ENCODE assay signal across 23 cellular contexts in the genomic region with DNA sequence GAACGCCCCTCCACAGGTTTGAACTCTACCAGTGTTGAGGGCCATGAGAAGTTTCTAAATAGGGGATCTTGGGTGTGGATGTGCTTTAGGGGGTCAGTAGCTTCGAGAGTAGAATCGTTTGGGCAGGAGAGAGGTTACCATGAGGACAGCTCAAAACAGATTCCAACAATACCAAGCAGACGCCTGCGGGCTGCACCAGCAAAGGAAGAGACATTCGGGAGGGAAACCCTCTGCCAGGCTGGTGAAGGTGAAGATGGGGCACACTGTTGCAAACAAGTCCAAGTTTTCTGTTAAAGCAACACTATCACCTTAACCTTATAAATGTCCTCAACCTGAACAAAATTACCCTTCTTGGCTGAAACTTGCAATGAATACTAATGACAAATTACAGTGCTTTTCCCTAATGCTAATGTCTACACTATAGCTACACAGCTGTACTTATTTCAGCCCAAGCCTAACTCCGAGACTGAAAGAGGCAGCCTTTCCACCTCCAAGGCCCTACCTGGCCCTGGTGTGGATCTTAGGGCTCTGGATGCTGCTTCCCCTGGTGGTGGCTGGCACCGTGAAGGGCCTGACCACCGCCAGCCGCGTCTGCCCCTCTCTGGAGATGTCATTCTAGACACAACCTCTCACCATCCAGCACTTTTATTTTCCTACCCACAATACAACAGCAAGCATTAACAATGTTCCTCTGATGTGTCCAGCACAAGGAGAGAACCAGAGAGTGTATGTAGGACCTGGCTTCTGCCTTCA.
DNase-seq lines count a peak whose midpoint lies in the region; ATAC-seq and TF ChIP-seq lines count a peak whose summit lies in the region.
"Had no signal": no experiment of that assay in that cellular context is flagged by ENCODE, and none has a peak within 500 bp of the region (broad histone marks: within the 10 kb centered on the region; RNA-seq: fewer than 3 reads in every experiment).

No MANE protein-coding gene starts in this region.

- no peak for TF ChIP-seq EP300 in esophagus muscularis mucosa (IDR thresholded peaks at IDR 0.05)

- peak; percentile 40 for DNase-seq in activated CD8-positive, alpha-beta memory T cell treated with anti-CD3 and anti-CD28 coated beads for 24 hours
- DNase-seq in activated CD8-positive, alpha-beta memory T cell treated with anti-CD3 and anti-CD28 coated beads, Interleukin-2, amount 50 U/mL, for 4 hours = no peak
- peak; percentile 9 for DNase-seq in activated CD4-positive, alpha-beta memory T cell treated with anti-CD3 and anti-CD28 coated beads, Interleukin-2, amount 10 ng/mL, durations not matched to agents 7 days and 5 days
- DNase-seq in esophagus muscularis mucosa (ENCODE audit: extremely low spot score) (peak; percentile 60), osteocyte (ENCODE audit: extremely low spot score, unreplicated experiment) (peak; percentile 65), D341Med (ENCODE audit: low spot score) (no peak), cerebellum (ENCODE audit: low spot score) (no peak)
- DNase-seq: activated CD4-positive, alpha-beta T cell treated with anti-CD3 and anti-CD28 coated beads for 48 hours; activated gamma-delta T cell treated with Interleukin-2 at 50 U/mL for 16 hours; BE2C; DMS153; effector CD8-positive, alpha-beta T cell; foreskin fibroblast; left cardiac atrium; NCI-H446 treated with DMSO at 0.1 percent for 48 hours; psoas muscle had no signal

- H3K4me3 ChIP-seq in esophagus muscularis mucosa = no peak overlapping the region
- H3K4me3 ChIP-seq: adrenal gland, body of pancreas, psoas muscle, thoracic aorta had no signal

- CTCF ChIA-PET in activated CD4-positive, alpha-beta memory T cell treated with anti-CD3 and anti-CD28 coated beads, Interleukin-2, amount 10 ng/mL, durations not matched to agents 7 days and 5 days (lab: Charles Lee) = no interaction called here

- ATAC-seq in GM21576 (IDR thresholded peaks at IDR 0.05; ENCODE audit: unreplicated experiment) = no peak
- ATAC-seq: body of pancreas; left cardiac atrium; psoas muscle; stimulated activated naive CD8-positive, alpha-beta T cell treated with anti-CD3 and anti-CD28 coated beads, Interleukin-15, Interleukin-2, amounts not matched to agents 100 U/mL and 50 U/mL, for 24 hours had no signal

- peaks cover 10% of the 10 kb centered on the region for H3K9me3 Mint-ChIP-seq in activated CD4-positive, alpha-beta memory T cell treated with anti-CD3 and anti-CD28 coated beads, Interleukin-2, amount 10 ng/mL, durations not matched to agents 7 days and 5 days
- H3K9me3 Mint-ChIP-seq in osteocyte (ENCODE audit: unreplicated experiment) = no peaks in the 10 kb centered on the region
- H3K9me3 Mint-ChIP-seq: memory B cell had no signal

- intact Hi-C loops in esophagus muscularis mucosa (cut with DNase I) = no loop called here

- H3K36me3 Mint-ChIP-seq in activated CD4-positive, alpha-beta memory T cell treated with anti-CD3 and anti-CD28 coated beads, Interleukin-2, amount 10 ng/mL, durations not matched to agents 7 days and 5 days (ENCODE audit: low read depth) = no peaks in the 10 kb centered on the region
- no peaks in the 10 kb centered on the region for H3K36me3 Mint-ChIP-seq in osteocyte (ENCODE audit: unreplicated experiment)
- H3K36me3 Mint-ChIP-seq: CD8-positive, alpha-beta memory T cell; memory B cell had no signal

- 75% methylated on average over 11 of the region's 11 CpGs for WGBS in esophagus muscularis mucosa

- H3K9me3 ChIP-seq in esophagus muscularis mucosa = no peaks in the 10 kb centered on the region
- H3K9me3 ChIP-seq: adrenal gland, BE2C, body of pancreas, psoas muscle, thoracic aorta had no signal

- no peak overlapping the region for H3K4me3 Mint-ChIP-seq in activated CD4-positive, alpha-beta memory T cell treated with anti-CD3 and anti-CD28 coated beads, Interleukin-2, amount 10 ng/mL, durations not matched to agents 7 days and 5 days
- no peak overlapping the region for H3K4me3 Mint-ChIP-seq in osteocyte (ENCODE audit: unreplicated experiment)
- H3K4me3 Mint-ChIP-seq: CD8-positive, alpha-beta memory T cell; memory B cell had no signal

- no peaks in the 10 kb centered on the region for H3K36me3 ChIP-seq in esophagus muscularis mucosa
- H3K36me3 ChIP-seq: adrenal gland, BE2C, thoracic aorta had no signal

- TF ChIP-seq CTCF in esophagus muscularis mucosa (IDR thresholded peaks at IDR 0.05) = no peak
- TF ChIP-seq CTCF in osteocyte (IDR thresholded peaks at IDR 0.05) = no peak

- no peaks in the 10 kb centered on the region for H3K4me1 ChIP-seq in esophagus muscularis mucosa
- H3K4me1 ChIP-seq: adrenal gland, BE2C, body of pancreas, psoas muscle had no signal

- POLR2A ChIA-PET in activated CD4-positive, alpha-beta memory T cell treated with anti-CD3 and anti-CD28 coated beads, Interleukin-2, amount 10 ng/mL, durations not matched to agents 7 days and 5 days (lab: Charles Lee) = no interaction called here

- TF ChIP-seq POLR2A in esophagus muscularis mucosa (IDR thresholded peaks at IDR 0.05; ENCODE audit: low read depth) = no peak

- H3K27ac Mint-ChIP-seq in activated CD4-positive, alpha-beta memory T cell treated with anti-CD3 and anti-CD28 coated beads, Interleukin-2, amount 10 ng/mL, durations not matched to agents 7 days and 5 days = no peak overlapping the region
- no peak overlapping the region for H3K27ac Mint-ChIP-seq in osteocyte (ENCODE audit: unreplicated experiment)
- H3K27ac Mint-ChIP-seq: memory B cell had no signal

- no peaks in the 10 kb centered on the region for H3K4me1 Mint-ChIP-seq in activated CD4-positive, alpha-beta memory T cell treated with anti-CD3 and anti-CD28 coated beads, Interleukin-2, amount 10 ng/mL, durations not matched to agents 7 days and 5 days
- H3K4me1 Mint-ChIP-seq in osteocyte (ENCODE audit: unreplicated experiment) = no peaks in the 10 kb centered on the region
- H3K4me1 Mint-ChIP-seq: CD8-positive, alpha-beta memory T cell; memory B cell had no signal

- H3K27me3 ChIP-seq in esophagus muscularis mucosa = peaks cover 0 to 29% (median 0%) of the 10 kb centered on the region in 4 donors
- H3K27me3 ChIP-seq: BE2C, body of pancreas had no signal

- H3K27me3 Mint-ChIP-seq in activated CD4-positive, alpha-beta memory T cell treated with anti-CD3 and anti-CD28 coated beads, Interleukin-2, amount 10 ng/mL, durations not matched to agents 7 days and 5 days = no peaks in the 10 kb centered on the region
- H3K27me3 Mint-ChIP-seq in osteocyte (ENCODE audit: unreplicated experiment) = no peaks in the 10 kb centered on the region

- H3K27ac ChIP-seq in esophagus muscularis mucosa (replicated peaks in 1 of 4) = no peak overlapping the region
- H3K27ac ChIP-seq: adrenal gland, body of pancreas, psoas muscle, thoracic aorta had no signal

Comparison
In these comparisons a context has a peak if more than half of its experiments do, and no peak if none do; other contexts are left out.
1. DNase-seq: peak in activated CD8-positive, alpha-beta memory T cell treated with anti-CD3 and anti-CD28 coated beads for 24 hours (single experiment), activated CD4-positive, alpha-beta memory T cell treated with anti-CD3 and anti-CD28 coated beads, Interleukin-2, amount 10 ng/mL, durations not matched to agents 7 days and 5 days (single experiment), esophagus muscularis mucosa (single experiment) and osteocyte (single experiment); none in activated CD8-positive, alpha-beta memory T cell treated with anti-CD3 and anti-CD28 coated beads, Interleukin-2, amount 50 U/mL, for 4 hours (single experiment), D341Med (single experiment) and cerebellum (single experiment).